ENCODE assay signal across 19 cellular contexts in the genomic region with DNA sequence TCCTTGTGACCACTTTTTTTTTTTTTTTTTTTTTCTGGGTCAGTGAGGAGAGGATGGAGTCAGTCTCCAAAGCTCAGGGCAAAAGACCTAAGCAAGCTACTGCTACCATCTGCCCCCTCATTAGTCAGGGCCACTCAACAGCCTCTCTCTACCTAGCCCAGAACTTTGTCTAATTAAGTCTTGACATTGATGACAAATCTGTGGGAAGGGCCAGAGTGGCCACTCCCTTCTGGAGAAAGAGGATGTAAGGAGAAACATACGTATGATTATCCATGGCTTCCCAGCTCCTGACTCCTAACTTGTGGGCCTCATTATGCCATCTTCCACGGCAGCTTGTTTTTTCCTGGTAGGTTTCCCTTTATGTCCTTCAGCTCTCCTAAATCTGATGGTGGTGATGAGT. TPM values are rescaled to one million over a fixed set of nuclear protein-coding genes. Genes with fewer than 3 reads are reported as not detected.
"Had no signal": no experiment of that assay in that cellular context is flagged by ENCODE, and none has a peak within 500 bp of the region (broad histone marks: within the 10 kb centered on the region; RNA-seq: fewer than 3 reads in every experiment).

No MANE protein-coding gene starts in this region.

- H3K27me3 ChIP-seq: testis had no signal

- DNase-seq: activated CD4-positive, alpha-beta T cell treated with anti-CD3 and anti-CD28 coated beads for 4 hours; activated CD8-positive, alpha-beta memory T cell treated with anti-CD3 and anti-CD28 coated beads, Interleukin-2, amount 50 U/mL, for 48 hours; activated CD8-positive, alpha-beta T cell treated with anti-CD3 and anti-CD28 coated beads for 36 hours; activated naive CD4-positive, alpha-beta T cell; activated naive CD8-positive, alpha-beta T cell treated with anti-CD3 and anti-CD28 coated beads, Interleukin-2, amount 50 U/mL, for 24 hours; effector CD8-positive, alpha-beta T cell; hypothalamus; lower lobe of right lung; psoas muscle; stimulated activated CD4-positive, alpha-beta T cell treated with anti-CD3 and anti-CD28 coated beads, Interleukin-4, amount 100 ng/mL, for 1 hour; stimulated activated CD8-positive, alpha-beta memory T cell treated with anti-CD3 and anti-CD28 coated beads, Interleukin-4, amount 100 ng/mL, for 48 hours; stimulated activated naive CD8-positive, alpha-beta T cell treated with anti-CD3 and anti-CD28 coated beads, Interleukin-15, amount 100 ng/mL, for 72 hours; T-cell; testis; WERI-Rb-1 had no signal

- H3K36me3 ChIP-seq: lower lobe of right lung, WERI-Rb-1 had no signal

- H3K27ac ChIP-seq: lower lobe of right lung, psoas muscle, testis, WERI-Rb-1 had no signal

- ATAC-seq: activated CD8-positive, alpha-beta T cell treated with anti-CD3 and anti-CD28 coated beads for 36 hours; activated naive CD8-positive, alpha-beta T cell treated with anti-CD3 and anti-CD28 coated beads, Interleukin-2, amount 50 U/mL, for 24 hours; lower lobe of right lung; sciatic nerve; stimulated activated naive CD8-positive, alpha-beta T cell treated with anti-CD3 and anti-CD28 coated beads, Interleukin-15, amount 100 ng/mL, for 72 hours; T-cell had no signal

- H3K4me3 Mint-ChIP-seq: activated CD8-positive, alpha-beta T cell treated with anti-CD3 and anti-CD28 coated beads for 36 hours; activated naive CD8-positive, alpha-beta T cell treated with anti-CD3 and anti-CD28 coated beads, Interleukin-2, amount 50 U/mL, for 24 hours; activated T-helper 1 cell treated with anti-CD3 and anti-CD28 coated beads, Interleukin-12 subunit alpha, Interleukin-12 subunit beta, Interleukin-2, Interleukin-4 antibody, amounts not matched to agents 30 ng/mL and 10 ng/mL and 1 ng/mL, durations not matched to agents 14 hours and 24 hours and 36 hours; nephron; stimulated activated naive CD8-positive, alpha-beta T cell treated with anti-CD3 and anti-CD28 coated beads, Interleukin-15, amount 100 ng/mL, for 72 hours; T-cell had no signal

- H3K4me3 ChIP-seq: lower lobe of right lung, psoas muscle, testis had no signal

- H3K36me3 Mint-ChIP-seq: T-cell had no signal

- H3K27me3 Mint-ChIP-seq: activated CD8-positive, alpha-beta T cell treated with anti-CD3 and anti-CD28 coated beads for 36 hours; activated naive CD8-positive, alpha-beta T cell treated with anti-CD3 and anti-CD28 coated beads, Interleukin-2, amount 50 U/mL, for 24 hours; stimulated activated naive CD8-positive, alpha-beta T cell treated with anti-CD3 and anti-CD28 coated beads, Interleukin-15, amount 100 ng/mL, for 72 hours had no signal

- H3K4me1 ChIP-seq: lower lobe of right lung, psoas muscle, testis had no signal

- H3K9me3 ChIP-seq: lower lobe of right lung, psoas muscle, testis had no signal

- H3K4me1 Mint-ChIP-seq: activated naive CD8-positive, alpha-beta T cell treated with anti-CD3 and anti-CD28 coated beads, Interleukin-2, amount 50 U/mL, for 24 hours; stimulated activated naive CD8-positive, alpha-beta T cell treated with anti-CD3 and anti-CD28 coated beads, Interleukin-15, amount 100 ng/mL, for 72 hours had no signal

- H3K9me3 Mint-ChIP-seq: activated CD8-positive, alpha-beta T cell treated with anti-CD3 and anti-CD28 coated beads for 36 hours; activated naive CD8-positive, alpha-beta T cell treated with anti-CD3 and anti-CD28 coated beads, Interleukin-2, amount 50 U/mL, for 24 hours; activated T-helper 1 cell treated with anti-CD3 and anti-CD28 coated beads, Interleukin-12 subunit alpha, Interleukin-12 subunit beta, Interleukin-2, Interleukin-4 antibody, amounts not matched to agents 30 ng/mL and 10 ng/mL and 1 ng/mL, durations not matched to agents 14 hours and 24 hours and 36 hours; nephron; stimulated activated naive CD8-positive, alpha-beta T cell treated with anti-CD3 and anti-CD28 coated beads, Interleukin-15, amount 100 ng/mL, for 72 hours; T-cell had no signal

- H3K27ac Mint-ChIP-seq: activated CD8-positive, alpha-beta T cell treated with anti-CD3 and anti-CD28 coated beads for 36 hours; activated naive CD8-positive, alpha-beta T cell treated with anti-CD3 and anti-CD28 coated beads, Interleukin-2, amount 50 U/mL, for 24 hours; activated T-helper 1 cell treated with anti-CD3 and anti-CD28 coated beads, Interleukin-12 subunit alpha, Interleukin-12 subunit beta, Interleukin-2, Interleukin-4 antibody, amounts not matched to agents 30 ng/mL and 10 ng/mL and 1 ng/mL, durations not matched to agents 14 hours and 24 hours and 36 hours; nephron; stimulated activated naive CD8-positive, alpha-beta T cell treated with anti-CD3 and anti-CD28 coated beads, Interleukin-15, amount 100 ng/mL, for 72 hours; T-cell had no signal

RNA-seq across cellular contexts. Expression of a gene that starts 37.9 kb away (rescaled TPM):
- total RNA-seq: astrocyte, psoas muscle, sciatic nerve had no signal
